ENCODE assay signal across 10 cellular contexts in the genomic region with DNA sequence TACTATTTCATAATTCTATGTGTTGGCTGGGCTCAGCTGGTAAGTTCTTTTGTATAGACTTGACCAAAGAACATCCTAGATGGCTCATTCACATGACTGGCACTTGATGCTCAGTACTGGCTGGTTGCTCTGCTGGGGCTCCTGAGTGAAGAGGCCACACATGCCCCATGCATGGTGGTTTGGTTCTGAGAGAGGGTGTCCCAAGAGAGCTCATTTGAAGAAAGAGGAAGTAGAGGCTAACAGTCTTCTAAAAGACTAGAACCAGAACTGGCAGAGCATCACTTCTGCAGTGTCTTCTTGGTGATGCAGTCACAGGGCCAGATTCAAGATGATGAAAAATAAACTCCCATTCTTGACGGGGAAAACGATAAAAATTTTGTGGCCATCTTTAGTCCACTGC. TPM values are rescaled to one million over a fixed set of nuclear protein-coding genes. Genes with fewer than 3 reads are reported as not detected.
A peak's percentile ranks its signal among the peaks of the same experiment; 100 is the strongest.
DNase-seq lines count a peak whose midpoint lies in the region; ATAC-seq, FAIRE-seq and TF ChIP-seq lines count a peak whose summit lies in the region.
"Had no signal": no experiment of that assay in that cellular context is flagged by ENCODE, and none has a peak within 500 bp of the region (broad histone marks: within the 10 kb centered on the region; RNA-seq: fewer than 3 reads in every experiment).

No MANE protein-coding gene starts in this region.

- no peak overlapping the region for H3K27ac ChIP-seq in small intestine (ENCODE audit: low read depth in 1 of 2, low read length in 1 of 2)
- no peak overlapping the region for H3K27ac ChIP-seq in CD8-positive, alpha-beta T cell (ENCODE audit: low read depth, low read length)

- H3K36me3 Mint-ChIP-seq in CD8-positive, alpha-beta T cell, result no peaks in the 10 kb centered on the region

- no peaks in the 10 kb centered on the region for H3K9me3 Mint-ChIP-seq in CD8-positive, alpha-beta T cell

- peaks cover 39% of the 10 kb centered on the region for H3K4me1 Mint-ChIP-seq in CD8-positive, alpha-beta T cell (ENCODE audit: low read depth)

- no peak for TF ChIP-seq CTCF in mucosa of descending colon (IDR thresholded peaks at IDR 0.05)
- TF ChIP-seq CTCF in CD8-positive, alpha-beta T cell (IDR thresholded peaks at IDR 0.05), result no peak

- H3K4me3 Mint-ChIP-seq in CD8-positive, alpha-beta T cell, result no peak overlapping the region
- H3K4me3 Mint-ChIP-seq: neural crest cell had no signal

- FAIRE-seq in small intestine (lab: Jason Lieb, UNC), result no peak
- FAIRE-seq: TTC549 had no signal

- WGBS in small intestine, 3 donors, result 83 to 100% (median 94%) methylated on average over 2 of the region's 2 CpGs

- intact Hi-C loops in mucosa of descending colon (cut with DNase I, micrococcal nuclease), result no loop called here
- intact Hi-C loops in CD8-positive, alpha-beta T cell (cut with DNase I, micrococcal nuclease), result loop anchor here in 1 of 2 experiments (10.0 kb wide), 1 partner anchor 181 kb away; no protein-coding TSS in a partner anchor

- H3K9me3 ChIP-seq in mucosa of descending colon (no peaks in the 10 kb centered on the region), small intestine (ENCODE audit: control insufficient read depth, low read depth) (no peaks in the 10 kb centered on the region)
- H3K9me3 ChIP-seq in CD8-positive, alpha-beta T cell (ENCODE audit: low read length), result no peaks in the 10 kb centered on the region

- H3K27ac Mint-ChIP-seq in CD8-positive, alpha-beta T cell, result no peak overlapping the region

- DNase-seq in mucosa of descending colon (no peak), small intestine (no peak), kidney tubule cell (ENCODE audit: low spot score) (no peak), T-helper 2 cell (no peak)
- DNase-seq in CD8-positive, alpha-beta T cell, result no peak

- peak; percentile 87 for ATAC-seq in GM18873 (IDR thresholded peaks at IDR 0.05; ENCODE audit: low FRiP score, unreplicated experiment)
- ATAC-seq in HG02588 (IDR thresholded peaks at IDR 0.05; ENCODE audit: unreplicated experiment), result peak; percentile 89
- peak; percentile 88 for ATAC-seq in HG03565 (IDR thresholded peaks at IDR 0.05; ENCODE audit: unreplicated experiment)
- peak; percentile 41 for ATAC-seq in mucosa of descending colon
- ATAC-seq in CD8-positive, alpha-beta T cell, result no peak

- H3K36me3 ChIP-seq in mucosa of descending colon (ENCODE audit: low read depth), result no peaks in the 10 kb centered on the region
- H3K36me3 ChIP-seq in small intestine (ENCODE audit: control insufficient read depth in 2 of 2, insufficient read depth in 2 of 2, low read length in 2 of 2), result no peaks in the 10 kb centered on the region
- H3K36me3 ChIP-seq in CD8-positive, alpha-beta T cell (ENCODE audit: insufficient read depth, low read length), result no peaks in the 10 kb centered on the region

- H3K27me3 Mint-ChIP-seq in CD8-positive, alpha-beta T cell (ENCODE audit: low read depth), result no peaks in the 10 kb centered on the region

- POLR2A ChIA-PET in CD8-positive, alpha-beta T cell (lab: Charles Lee), result no interaction called here

- H3K4me1 ChIP-seq in mucosa of descending colon (ENCODE audit: low read depth) (peaks cover 8% of the 10 kb centered on the region), small intestine (ENCODE audit: control insufficient read depth in 2 of 2, insufficient read depth in 1 of 2, low read depth in 1 of 2, low read length in 1 of 2) (peaks cover 0 to 4% of the 10 kb centered on the region in 2 donors)
- peaks cover 18% of the 10 kb centered on the region for H3K4me1 ChIP-seq in CD8-positive, alpha-beta T cell (ENCODE audit: insufficient read depth, low read length)

- CTCF ChIA-PET in CD8-positive, alpha-beta T cell (lab: Charles Lee), result no interaction called here

- no peaks in the 10 kb centered on the region for H3K27me3 ChIP-seq in small intestine (ENCODE audit: control insufficient read depth in 2 of 2, insufficient read depth in 2 of 2, low read length in 2 of 2)
- no peaks in the 10 kb centered on the region for H3K27me3 ChIP-seq in CD8-positive, alpha-beta T cell (ENCODE audit: insufficient read depth, low read length)

- no peak overlapping the region for H3K4me3 ChIP-seq in mucosa of descending colon
- no peak overlapping the region for H3K4me3 ChIP-seq in small intestine (ENCODE audit: low read depth in 1 of 2, low read length in 2 of 2)
- no peak overlapping the region for H3K4me3 ChIP-seq in CD8-positive, alpha-beta T cell (ENCODE audit: low read depth, low read length)

RNA-seq across cellular contexts. Expression of a gene that starts 5.2 kb away (rescaled TPM):
- total RNA-seq in mucosa of descending colon, result 100 to 1,000 TPM in 1 of 3 donors, 10 to 100 TPM in 2; 54.0 to 107 (median 57.2) TPM
- polyA plus RNA-seq in small intestine, result 10 to 100 TPM in 1 of 3 donors, 1 to 10 TPM in 2; 6.5 to 10.5 (median 7.8) TPM
- total RNA-seq in CD8-positive, alpha-beta T cell, result 10 to 100 TPM; 86.3 to 88.5 TPM
